Comparison of ENCODE assay signal across 28 cellular contexts in the genomic region with DNA sequence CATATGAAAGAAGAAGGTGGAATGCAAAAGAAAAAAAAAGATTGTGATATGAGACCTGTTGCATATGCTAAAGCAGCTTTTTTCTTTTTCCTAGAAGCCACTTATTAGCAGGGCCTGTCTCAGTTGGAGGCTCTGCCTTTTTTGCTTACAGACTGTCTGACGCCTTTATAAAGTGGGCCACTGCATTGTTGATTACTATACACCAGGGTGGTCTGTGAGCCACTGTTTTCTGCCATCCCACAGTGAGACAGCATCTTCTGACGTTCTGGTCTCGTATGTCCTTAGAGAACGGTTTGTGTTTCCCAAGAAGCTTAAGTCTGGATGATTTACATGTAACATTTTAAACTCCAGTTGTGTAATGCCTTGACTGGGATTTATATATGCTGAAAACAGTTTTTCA.
"Had no signal": no experiment of that assay in that cellular context is flagged by ENCODE, and none has a peak within 500 bp of the region (broad histone marks: within the 10 kb centered on the region; RNA-seq: fewer than 3 reads in every experiment).

No MANE protein-coding gene starts in this region.

- H3K4me1 Mint-ChIP-seq: stimulated activated naive B cell treated with anti-CD40 and anti-IgM and Interleukin-4, amounts not matched to agents 10 μg/mL and 1 μg/mL and 100 μg/mL, for 72 hours had no signal

- DNase-seq: activated CD4-positive, alpha-beta T cell treated with anti-CD3 and anti-CD28 coated beads for 48 hours; activated CD4-positive, alpha-beta T cell treated with anti-CD3 and anti-CD28 coated beads, Interleukin-2, amount 50 U/mL, for 48 hours; activated CD8-positive, alpha-beta memory T cell treated with anti-CD3 and anti-CD28 coated beads, Interleukin-2, amount 50 U/mL, for 48 hours; activated naive CD4-positive, alpha-beta T cell; activated T-cell treated with anti-CD3 and anti-CD28 coated beads, Interleukin-2, amount 50 U/mL, for 4 hours; aorta; body of pancreas; dermis blood vessel endothelial cell; effector CD4-positive, alpha-beta T cell; esophagus squamous epithelium; left cardiac atrium; left ventricle myocardium superior; naive thymus-derived CD8-positive, alpha-beta T cell; pancreas; stimulated activated CD4-positive, alpha-beta T cell treated with anti-CD3 and anti-CD28 coated beads, Interleukin-1b, Interleukin-23, amount 100 ng/mL, for 48 hours; stimulated activated CD4-positive, alpha-beta T cell treated with anti-CD3 and anti-CD28 coated beads, Interleukin-4, amount 100 ng/mL, for 4 hours; stimulated activated CD8-positive, alpha-beta memory T cell treated with anti-CD3 and anti-CD28 coated beads, Interleukin-4, amount 100 ng/mL, for 48 hours; stimulated activated naive B cell treated with anti-CD40 and anti-IgM and Interleukin-4, amounts not matched to agents 10 μg/mL and 1 μg/mL and 100 μg/mL, for 72 hours; stomach; thyroid gland; upper lobe of left lung had no signal

- H3K4me3 Mint-ChIP-seq: activated naive CD8-positive, alpha-beta T cell; activated T-cell treated with anti-CD3 and anti-CD28 coated beads, Interleukin-2, amount 50 U/mL, for 4 hours; naive thymus-derived CD8-positive, alpha-beta T cell; stimulated activated naive B cell treated with anti-CD40 and anti-IgM and Interleukin-4, amounts not matched to agents 10 μg/mL and 1 μg/mL and 100 μg/mL, for 72 hours had no signal

- ATAC-seq: activated CD4-positive, CD25-positive, alpha-beta regulatory T cell treated with anti-CD3 and anti-CD28 coated beads, Interleukin-2, amount 50 U/mL, for 24 hours; body of pancreas; left cardiac atrium; left ventricle myocardium superior; naive thymus-derived CD8-positive, alpha-beta T cell; pancreas; stimulated activated naive B cell treated with anti-CD40 and anti-IgM and Interleukin-4, amounts not matched to agents 10 μg/mL and 1 μg/mL and 100 μg/mL, for 72 hours had no signal

- H3K36me3 ChIP-seq: esophagus squamous epithelium, pancreas, prostate gland, stomach, thyroid gland, upper lobe of left lung, vagina had no signal

- H3K27ac Mint-ChIP-seq: activated naive CD8-positive, alpha-beta T cell; stimulated activated naive B cell treated with anti-CD40 and anti-IgM and Interleukin-4, amounts not matched to agents 10 μg/mL and 1 μg/mL and 100 μg/mL, for 72 hours had no signal

- H3K4me3 ChIP-seq: body of pancreas, esophagus squamous epithelium, pancreas, prostate gland, smooth muscle cell, stomach, thyroid gland, upper lobe of left lung, vagina had no signal

- H3K9me3 ChIP-seq: body of pancreas, esophagus squamous epithelium, pancreas, prostate gland, stomach, thyroid gland, upper lobe of left lung, vagina had no signal

- H3K27me3 Mint-ChIP-seq: activated naive CD8-positive, alpha-beta T cell; naive thymus-derived CD8-positive, alpha-beta T cell; stimulated activated naive B cell treated with anti-CD40 and anti-IgM and Interleukin-4, amounts not matched to agents 10 μg/mL and 1 μg/mL and 100 μg/mL, for 72 hours had no signal

- H3K27me3 ChIP-seq: body of pancreas, esophagus squamous epithelium, pancreas, stomach, thyroid gland, upper lobe of left lung, vagina had no signal

- H3K4me1 ChIP-seq: body of pancreas, esophagus squamous epithelium, pancreas, prostate gland, stomach, thyroid gland, upper lobe of left lung, vagina had no signal

- H3K27ac ChIP-seq: body of pancreas, epithelial cell of prostate, esophagus squamous epithelium, pancreas, prostate gland, stomach, thyroid gland, upper lobe of left lung, vagina, VCaP had no signal
